Comparison of ENCODE assay signal across 8 cellular contexts in genomic region chrX:149541521-149542047, GRCh38. TPM values are rescaled to one million over a fixed set of nuclear protein-coding genes. Genes with fewer than 3 reads are reported as not detected.
A peak's percentile ranks its signal among the peaks of the same experiment; 100 is the strongest.
DNase-seq lines count a peak whose midpoint lies in the region; ATAC-seq and TF ChIP-seq lines count a peak whose summit lies in the region.

No MANE protein-coding gene starts in this region.

- no peaks in the 10 kb centered on the region for H3K9me3 Mint-ChIP-seq in dendritic cell treated with granulocyte-macrophage colony-stimulating factor and Interleukin-4, amounts not matched to agents 40 ng/mL and 50 ng/mL, for 4 days

- no peak for ATAC-seq in GM21423 (IDR thresholded peaks at IDR 0.05; ENCODE audit: unreplicated experiment)

- DNase-seq in AG09309 (ENCODE audit: low read depth) (no peak), LNCaP clone FGC (ENCODE audit: low read depth) (no peak), myocyte (ENCODE audit: low read depth) (peak; percentile 30), GM19240 (ENCODE audit: insufficient read length, low spot score) (no peak), GDM1 (lab: John Stamatoyannopoulos, UW) (no peak), midbrain (lab: John Stamatoyannopoulos, UW) (no peak)

- H3K4me3 Mint-ChIP-seq in dendritic cell treated with granulocyte-macrophage colony-stimulating factor and Interleukin-4, amounts not matched to agents 40 ng/mL and 50 ng/mL, for 4 days, result peak overlapping the region; percentile 96

- no peaks in the 10 kb centered on the region for H3K27me3 Mint-ChIP-seq in dendritic cell treated with granulocyte-macrophage colony-stimulating factor and Interleukin-4, amounts not matched to agents 40 ng/mL and 50 ng/mL, for 4 days

- H3K4me3 ChIP-seq in AG09309 (ENCODE audit: control insufficient read depth, low read depth, low read length) (peak overlapping the region; percentile 75), LNCaP clone FGC (ENCODE audit: low read depth, low read length) (peak overlapping the region; percentile 81)

- H3K27ac Mint-ChIP-seq in dendritic cell treated with granulocyte-macrophage colony-stimulating factor and Interleukin-4, amounts not matched to agents 40 ng/mL and 50 ng/mL, for 4 days, result peak overlapping the region; percentile 100

- peaks cover 23% of the 10 kb centered on the region for H3K4me1 Mint-ChIP-seq in dendritic cell treated with granulocyte-macrophage colony-stimulating factor and Interleukin-4, amounts not matched to agents 40 ng/mL and 50 ng/mL, for 4 days (ENCODE audit: low read depth)

- TF ChIP-seq CTCF in AG09309 (IDR thresholded peaks at IDR 0.05; ENCODE audit: control insufficient read depth, insufficient read depth, low read depth, low read length, missing control alignments) (no peak), LNCaP clone FGC (IDR thresholded peaks at IDR 0.05; ENCODE audit: control insufficient read depth, extremely low read depth, insufficient read depth) (no peak)

- H3K36me3 Mint-ChIP-seq in dendritic cell treated with granulocyte-macrophage colony-stimulating factor and Interleukin-4, amounts not matched to agents 40 ng/mL and 50 ng/mL, for 4 days (ENCODE audit: low read depth), result peaks cover 46% of the 10 kb centered on the region

- intact Hi-C loops in dendritic cell treated with granulocyte-macrophage colony-stimulating factor and Interleukin-4, amounts not matched to agents 40 ng/mL and 50 ng/mL, for 4 days (cut with micrococcal nuclease), result loop anchor here (2.0 kb wide), 1 partner anchor 37 kb away; the partner anchor contains the start of gene IDS

RNA-seq across cellular contexts. Expression of gene EOLA1, which starts 0.8 kb away (rescaled TPM):
- total RNA-seq in myocyte, result 28.9 and 35.2 TPM in 2 replicates
- 28.8 TPM for polyA plus RNA-seq in myocyte (2012)

RNA-seq across cellular contexts. Expression of gene HSFX3, which starts 8.1 kb away (rescaled TPM):
- 0.32 TPM in 1 of 2 replicates, not detected in the other for total RNA-seq in myocyte
- 0.13 TPM for polyA plus RNA-seq in myocyte (2012)

RNA-seq across cellular contexts. Expression of gene IDS, which starts 36.5 kb away (rescaled TPM):
- 59.6 and 73.0 TPM in 2 replicates for total RNA-seq in myocyte
- polyA plus RNA-seq in myocyte (2012), result 101 TPM

RNA-seq across cellular contexts. Expression of gene MAGEA9B, which starts 45.7 kb away (rescaled TPM):
- total RNA-seq in myocyte, result not detected in 2 replicates
- not detected for polyA plus RNA-seq in myocyte (2012)

RNA-seq across cellular contexts. Expression of gene HSFX2, which starts 53.5 kb away (rescaled TPM):
- total RNA-seq in myocyte, result not detected in 2 replicates
- polyA plus RNA-seq in myocyte (2012), result not detected
